In genomic region chr4:180652533-180652932, GRCh38 we compare ENCODE assay signal across 10 cellular contexts.
"Had no signal": no experiment of that assay in that cellular context is flagged by ENCODE, and none has a peak within 500 bp of the region (broad histone marks: within the 10 kb centered on the region; RNA-seq: fewer than 3 reads in every experiment).

No MANE protein-coding gene starts in this region.

- H3K4me1 Mint-ChIP-seq: IgD-negative memory B cell had no signal

- H3K4me3 ChIP-seq: GM23248 had no signal

- H2AFZ ChIP-seq: GM23248 had no signal

- H3K9me3 Mint-ChIP-seq: IgD-negative memory B cell had no signal

- ATAC-seq: HepG2 had no signal

- H3K27ac ChIP-seq: GM23248, HL-60, KMS-11 had no signal

- H3K9ac ChIP-seq: GM23248, KMS-11 had no signal

- H3K36me3 Mint-ChIP-seq: IgD-negative memory B cell had no signal

- DNase-seq: GM23248, GOT3, H7, HCEC 1CT, Karpas-422, KBM-7 had no signal

- H3K4me2 ChIP-seq: KMS-11 had no signal

- H3K27ac Mint-ChIP-seq: IgD-negative memory B cell had no signal

- H3K27me3 Mint-ChIP-seq: IgD-negative memory B cell had no signal
